19 cellular contexts compared by ENCODE assay signal in genomic region chr18:78704960-78705600, GRCh38.
A peak's percentile ranks its signal among the peaks of the same experiment; 100 is the strongest.
DNase-seq lines count a peak whose midpoint lies in the region; TF ChIP-seq lines count a peak whose summit lies in the region.
"Had no signal": no experiment of that assay in that cellular context is flagged by ENCODE, and none has a peak within 500 bp of the region (broad histone marks: within the 10 kb centered on the region; RNA-seq: fewer than 3 reads in every experiment).

No MANE protein-coding gene starts in this region.

- H3K4me3 ChIP-seq in H7 (ENCODE audit: insufficient read depth, low read depth, low read length) (no peak overlapping the region), trophoblast cell (ENCODE audit: low read depth, low read length) (peak overlapping the region; percentile 18)
- H3K4me3 ChIP-seq: GM12878 had no signal

- no peak for TF ChIP-seq CTCF in glutamatergic neuron (IDR thresholded peaks at IDR 0.05; ENCODE audit: partially characterized antibody, unreplicated experiment)

- H3K4me2 ChIP-seq in trophoblast cell (ENCODE audit: low read length) = no peak overlapping the region

- peaks cover 13% of the 10 kb centered on the region for H3K9me3 Mint-ChIP-seq in glutamatergic neuron (ENCODE audit: unreplicated experiment)
- peaks cover 27% of the 10 kb centered on the region for H3K9me3 Mint-ChIP-seq in activated T-helper 2 cell treated with anti-CD3 and anti-CD28 coated beads, Interferon-gamma antibody, Interleukin-2, Interleukin-4, amounts not matched to agents 10 μg/mL and 5 μg/mL and 100 μg/mL, durations not matched to agents 14 hours and 24 hours and 36 hours

- H2BK12ac ChIP-seq in trophoblast cell (ENCODE audit: low read length) = no peak overlapping the region

- no peak overlapping the region for H2BK5ac ChIP-seq in trophoblast cell (ENCODE audit: low read depth, low read length, poor library complexity)

- no peak overlapping the region for H2BK120ac ChIP-seq in trophoblast cell (ENCODE audit: insufficient read depth, low read length, poor library complexity)

- H4K12ac ChIP-seq in trophoblast cell (ENCODE audit: low read depth, low read length) = no peak overlapping the region

- H3K79me1 ChIP-seq in trophoblast cell (ENCODE audit: low read length) = no peaks in the 10 kb centered on the region

- no peaks in the 10 kb centered on the region for H3K4me1 ChIP-seq in trophoblast cell (ENCODE audit: control insufficient read depth in 1 of 2, insufficient read depth in 2 of 2, low read length in 2 of 2)
- H3K4me1 ChIP-seq: BE2C had no signal

- no peaks in the 10 kb centered on the region for H3K27me3 ChIP-seq in H7 (ENCODE audit: control insufficient read depth, insufficient read depth, low read length)
- H3K27me3 ChIP-seq in trophoblast cell (ENCODE audit: insufficient read depth, low read length) = no peaks in the 10 kb centered on the region

- intact Hi-C loops in activated T-helper 2 cell treated with anti-CD3 and anti-CD28 coated beads, Interferon-gamma antibody, Interleukin-2, Interleukin-4, amounts not matched to agents 10 μg/mL and 5 μg/mL and 100 μg/mL, durations not matched to agents 14 hours and 24 hours and 36 hours (cut with micrococcal nuclease) = no loop called here

- H3K27ac Mint-ChIP-seq in glutamatergic neuron (ENCODE audit: unreplicated experiment) = peak overlapping the region; percentile 1
- H3K27ac Mint-ChIP-seq in activated T-helper 2 cell treated with anti-CD3 and anti-CD28 coated beads, Interferon-gamma antibody, Interleukin-2, Interleukin-4, amounts not matched to agents 10 μg/mL and 5 μg/mL and 100 μg/mL, durations not matched to agents 14 hours and 24 hours and 36 hours = no peak overlapping the region
- H3K27ac Mint-ChIP-seq: CD4-positive, CD25-positive, alpha-beta regulatory T cell; CD8-positive, alpha-beta memory T cell; HFFc6 had no signal

- DNase-seq in H7 = peak; percentile 70
- DNase-seq in NCI-H69 (lab: John Stamatoyannopoulos, UW) = peak; percentile 19
- peak; percentile 21 for DNase-seq in glutamatergic neuron
- no peak for DNase-seq in trophoblast cell
- no peak for DNase-seq in activated T-helper 2 cell treated with anti-CD3 and anti-CD28 coated beads, Interferon-gamma antibody, Interleukin-2, Interleukin-4, amounts not matched to agents 10 μg/mL and 5 μg/mL and 100 μg/mL, durations not matched to agents 14 hours and 24 hours and 36 hours (ENCODE audit: low spot score)
- DNase-seq in cortex of kidney (lab: John Stamatoyannopoulos, UW) = no peak
- DNase-seq in NCI-H2171 (lab: John Stamatoyannopoulos, UW) = no peak
- DNase-seq: BE2C; C1 segment of cervical spinal cord; CD4-positive, CD25-positive, alpha-beta regulatory T cell; CD8-positive, alpha-beta memory T cell; COR-L47; DMS 273 treated with DMSO at 0.1 percent for 48 hours; DMS53; DND-41; EL; HFFc6 had no signal

- no peak overlapping the region for H3K18ac ChIP-seq in trophoblast cell (ENCODE audit: low read length)

- H4K91ac ChIP-seq in trophoblast cell (ENCODE audit: low read depth, low read length) = no peak overlapping the region

- H3K36me3 ChIP-seq in H7 (replicated peaks; ENCODE audit: control insufficient read depth, insufficient read depth, low read length) (no peaks in the 10 kb centered on the region), trophoblast cell (ENCODE audit: control insufficient read depth in 1 of 2, insufficient read depth in 2 of 2, low read length in 2 of 2) (no peaks in the 10 kb centered on the region)
- H3K36me3 ChIP-seq: BE2C had no signal

- H3K9me3 ChIP-seq in trophoblast cell (ENCODE audit: insufficient read depth, low read depth, low read length) = peaks cover 20% of the 10 kb centered on the region
- H3K9me3 ChIP-seq: BE2C had no signal

- no peak overlapping the region for H3K27ac ChIP-seq in trophoblast cell (ENCODE audit: low read depth, low read length)

- H3K9ac ChIP-seq in trophoblast cell (ENCODE audit: low read length) = no peak overlapping the region

- no peak overlapping the region for H2AFZ ChIP-seq in trophoblast cell (ENCODE audit: insufficient read depth, low read length, poor library complexity)

- H3K14ac ChIP-seq in trophoblast cell (ENCODE audit: low read length) = no peak overlapping the region

- H3K4ac ChIP-seq in trophoblast cell (ENCODE audit: low read depth, low read length) = no peak overlapping the region

- no peaks in the 10 kb centered on the region for H3K27me3 Mint-ChIP-seq in glutamatergic neuron (ENCODE audit: unreplicated experiment)
- no peaks in the 10 kb centered on the region for H3K27me3 Mint-ChIP-seq in activated T-helper 2 cell treated with anti-CD3 and anti-CD28 coated beads, Interferon-gamma antibody, Interleukin-2, Interleukin-4, amounts not matched to agents 10 μg/mL and 5 μg/mL and 100 μg/mL, durations not matched to agents 14 hours and 24 hours and 36 hours (ENCODE audit: low read depth)
- H3K27me3 Mint-ChIP-seq: CD4-positive, CD25-positive, alpha-beta regulatory T cell; IgD-negative memory B cell had no signal

- no peak overlapping the region for H4K8ac ChIP-seq in trophoblast cell (ENCODE audit: low read depth, low read length)

- H3K79me2 ChIP-seq in trophoblast cell (ENCODE audit: control insufficient read depth, insufficient read depth, low read length, poor library complexity) = no peaks in the 10 kb centered on the region

- WGBS in trophoblast cell (ENCODE audit: extremely low coverage, insufficient coverage, insufficient read length) = no CpG with 5 or more reads among the region's 20 CpGs

- peak overlapping the region; percentile 27 for H3K23ac ChIP-seq in trophoblast cell (ENCODE audit: low read length)

- H2AK5ac ChIP-seq in trophoblast cell (ENCODE audit: low read length) = no peak overlapping the region

- peaks cover 13% of the 10 kb centered on the region for H3K4me1 Mint-ChIP-seq in glutamatergic neuron (ENCODE audit: low read depth, unreplicated experiment)
- H3K4me1 Mint-ChIP-seq in activated T-helper 2 cell treated with anti-CD3 and anti-CD28 coated beads, Interferon-gamma antibody, Interleukin-2, Interleukin-4, amounts not matched to agents 10 μg/mL and 5 μg/mL and 100 μg/mL, durations not matched to agents 14 hours and 24 hours and 36 hours (ENCODE audit: low read depth) = no peaks in the 10 kb centered on the region
- H3K4me1 Mint-ChIP-seq: CD4-positive, CD25-positive, alpha-beta regulatory T cell; CD8-positive, alpha-beta memory T cell; IgD-negative memory B cell had no signal

- no peak overlapping the region for H3K4me3 Mint-ChIP-seq in glutamatergic neuron (ENCODE audit: unreplicated experiment)
- no peak overlapping the region for H3K4me3 Mint-ChIP-seq in activated T-helper 2 cell treated with anti-CD3 and anti-CD28 coated beads, Interferon-gamma antibody, Interleukin-2, Interleukin-4, amounts not matched to agents 10 μg/mL and 5 μg/mL and 100 μg/mL, durations not matched to agents 14 hours and 24 hours and 36 hours (ENCODE audit: low read depth)
- H3K4me3 Mint-ChIP-seq: CD4-positive, CD25-positive, alpha-beta regulatory T cell; HFFc6; IgD-negative memory B cell had no signal

- peaks cover 20% of the 10 kb centered on the region for H3K36me3 Mint-ChIP-seq in glutamatergic neuron (ENCODE audit: unreplicated experiment)
- H3K36me3 Mint-ChIP-seq in activated T-helper 2 cell treated with anti-CD3 and anti-CD28 coated beads, Interferon-gamma antibody, Interleukin-2, Interleukin-4, amounts not matched to agents 10 μg/mL and 5 μg/mL and 100 μg/mL, durations not matched to agents 14 hours and 24 hours and 36 hours (ENCODE audit: low read depth) = no peaks in the 10 kb centered on the region
- H3K36me3 Mint-ChIP-seq: CD4-positive, CD25-positive, alpha-beta regulatory T cell; IgD-negative memory B cell had no signal

Comparison
In these comparisons a context has a peak if more than half of its experiments do, and no peak if none do; other contexts are left out.
1. DNase-seq: peak in H7 (single experiment), NCI-H69 (single experiment) and glutamatergic neuron (single experiment); none in trophoblast cell (0 of 2), activated T-helper 2 cell treated with anti-CD3 and anti-CD28 coated beads, Interferon-gamma antibody, Interleukin-2, Interleukin-4, amounts not matched to agents 10 μg/mL and 5 μg/mL and 100 μg/mL, durations not matched to agents 14 hours and 24 hours and 36 hours (single experiment), cortex of kidney (single experiment) and NCI-H2171 (single experiment).